Comparison of ENCODE assay signal across 22 cellular contexts in genomic region chr20:59858425-59858824, GRCh38.
DNase-seq lines count a peak whose midpoint lies in the region; ATAC-seq, FAIRE-seq and TF ChIP-seq lines count a peak whose summit lies in the region.
"Had no signal": no experiment of that assay in that cellular context is flagged by ENCODE, and none has a peak within 500 bp of the region (broad histone marks: within the 10 kb centered on the region; RNA-seq: fewer than 3 reads in every experiment).

No MANE protein-coding gene starts in this region.

- POLR2A ChIA-PET in A549 (lab: Yijun Ruan, JAX): no interaction called here
- POLR2A ChIA-PET in K562 (lab: Yijun Ruan, JAX): no interaction called here

- intact Hi-C loops in K562 (cut with micrococcal nuclease): no loop called here
- intact Hi-C loops in sciatic nerve (cut with DNase I): no loop called here

- CTCF ChIA-PET in A549 (lab: Yijun Ruan, JAX): no interaction called here
- CTCF ChIA-PET in K562 (lab: Yijun Ruan, JAX; ENCODE audit: low intra/inter-chr PET ratio): no interaction called here

- TF ChIP-seq POLR2A in A549 (IDR thresholded peaks at IDR 0.05; ENCODE audit: low read length) (no peak), K562 (conservative IDR thresholded peaks at IDR 0.05) (no peak)

- H3K4me3 ChIP-seq in A549 (no peak overlapping the region), K562 (no peak overlapping the region)
- H3K4me3 ChIP-seq: BLaER1 had no signal

- FAIRE-seq in A549 (lab: Jason Lieb, UNC) (no peak), K562 (lab: Jason Lieb, UNC) (no peak)
- FAIRE-seq: D721Med, G401.6, GM12891, GM19239 had no signal

- H3K9me3 ChIP-seq in A549: no peaks in the 10 kb centered on the region
- no peaks in the 10 kb centered on the region for H3K9me3 ChIP-seq in K562 (replicated peaks; ENCODE audit: control insufficient read depth, insufficient read depth, low read depth, low read length)
- H3K9me3 ChIP-seq: BE2C had no signal

- H3K4me1 ChIP-seq in A549: no peaks in the 10 kb centered on the region
- no peaks in the 10 kb centered on the region for H3K4me1 ChIP-seq in K562 (replicated peaks in 1 of 2; ENCODE audit: control insufficient read depth in 2 of 2, insufficient read depth in 2 of 2, low read length in 2 of 2)
- H3K4me1 ChIP-seq: BE2C, BLaER1 had no signal

- H3K4me2 ChIP-seq in A549: no peak overlapping the region
- no peak overlapping the region for H3K4me2 ChIP-seq in K562 (ENCODE audit: insufficient read depth, low read length)
- H3K4me2 ChIP-seq: BLaER1 had no signal

- H3K27me3 ChIP-seq in K562 (ENCODE audit: control insufficient read depth in 2 of 2, insufficient read depth in 2 of 2, low read length in 2 of 2): no peaks in the 10 kb centered on the region
- H3K27me3 ChIP-seq: BLaER1 had no signal

- in situ Hi-C loops in K562 (cut with MboI): no loop called here

- WGBS in A549 (ENCODE audit: missing lambda C conversion rate): 48% methylated on average over 5 of the region's 5 CpGs
- 4% methylated on average over 5 of the region's 5 CpGs for WGBS in K562 (ENCODE audit: insufficient coverage, low coverage, missing lambda C conversion rate)

- TF ChIP-seq EP300 in A549 (IDR thresholded peaks at IDR 0.05) (no peak), K562 (IDR thresholded peaks at IDR 0.05; ENCODE audit: low read length) (no peak)

- BruUV-seq in K562 (replicated peaks; lab: Mats Ljungman, UMichigan): no TSS peak

- H3K9me1 ChIP-seq in K562 (ENCODE audit: control insufficient read depth, insufficient read depth, low read length): no peaks in the 10 kb centered on the region

- H3K36me3 ChIP-seq in K562 (ENCODE audit: control insufficient read depth, insufficient read depth, low read length): no peaks in the 10 kb centered on the region
- H3K36me3 ChIP-seq: BE2C had no signal

- no peak for TF ChIP-seq RAD21 in A549 (conservative IDR thresholded peaks at IDR 0.05 in 1 of 2, IDR thresholded peaks at IDR 0.05 in 1 of 2)
- no peak for TF ChIP-seq RAD21 in K562 (CRISPR knock-in tag; conservative IDR thresholded peaks at IDR 0.05 in 1 of 2, IDR thresholded peaks at IDR 0.05 in 1 of 2)

- no peak overlapping the region for H3K9ac ChIP-seq in K562 (ENCODE audit: insufficient read depth in 1 of 2, low read depth in 2 of 2, low read length in 2 of 2)
- H3K9ac ChIP-seq: BLaER1 had no signal

- ATAC-seq in A549 (no peak), K562 (no peak), sciatic nerve (no peak)

- no peaks in the 10 kb centered on the region for H4K20me1 ChIP-seq in K562 (replicated peaks; ENCODE audit: control insufficient read depth, insufficient read depth, low read length)

- DNase-seq in NCI-H82 (lab: John Stamatoyannopoulos, UW): peak; percentile 12
- no peak for DNase-seq in NCI-H82 treated with DMSO at 0.1 percent for 48 hours (lab: John Stamatoyannopoulos, UW; ENCODE audit: unreplicated experiment)
- no peak for DNase-seq in A549 (ENCODE audit: low read depth in 1 of 2, low spot score in 1 of 2)
- DNase-seq in K562 (ENCODE audit: extremely low read depth in 1 of 4, low spot score in 3 of 4): no peak
- DNase-seq in sciatic nerve (ENCODE audit: low spot score): no peak
- no peak for DNase-seq in NOMO-1 (lab: John Stamatoyannopoulos, UW; ENCODE audit: unreplicated experiment in 2 of 2)
- DNase-seq: ACHN; BE2C; C1 segment of cervical spinal cord; Calu3; CD4-positive, alpha-beta memory T cell; CD4-positive, CD25-positive, alpha-beta regulatory T cell; CD8-positive, alpha-beta memory T cell; COR-L47; DMS79 treated with DMSO at 0.1 percent for 48 hours; GF-D8 had no signal

- no peak overlapping the region for H3K27ac ChIP-seq in A549
- H3K27ac ChIP-seq in K562 (ENCODE audit: extremely low read depth, low read depth, low read length): no peak overlapping the region
- H3K27ac ChIP-seq: 22Rv1, BLaER1 had no signal

- TF ChIP-seq CTCF in A549 (IDR thresholded peaks at IDR 0.05): no peak
- no peak for TF ChIP-seq CTCF in K562 (IDR thresholded peaks at IDR 0.05 in 2 of 3, conservative IDR thresholded peaks at IDR 0.05 in 1 of 3; ENCODE audit: insufficient read depth in 2 of 3, low read depth in 1 of 3, low read length in 3 of 3)

- H3K79me2 ChIP-seq in K562 (ENCODE audit: control insufficient read depth, insufficient read depth, low read length): no peaks in the 10 kb centered on the region

- no peak overlapping the region for H2AFZ ChIP-seq in K562 (ENCODE audit: low read depth, low read length)

TF ChIP-seq in A549, 52 proteins besides CTCF, POLR2A, EP300 and RAD21:
- TF ChIP-seq ZC3H11A (IDR thresholded peaks at IDR 0.05) (no peak), MAFK (IDR thresholded peaks at IDR 0.05; ENCODE audit: partially characterized antibody) (peak; percentile 62)

TF ChIP-seq in K562, 482 proteins besides CTCF, POLR2A, EP300 and RAD21:
- TF ChIP-seq ZNF316 (IDR thresholded peaks at IDR 0.05): peak; percentile 39; the same call in 1 of the 2 replicates
- no peak for TF ChIP-seq NKRF (IDR thresholded peaks at IDR 0.05; ENCODE audit: borderline replicate concordance)
- no peak for TF ChIP-seq NFATC3 (IDR thresholded peaks at IDR 0.05)
- TF ChIP-seq ZNF57 (CRISPR knock-in tag; IDR thresholded peaks at IDR 0.05): no peak
- peak; percentile 31; the same call in 1 of the 2 replicates for TF ChIP-seq C11orf30 (IDR thresholded peaks at IDR 0.05; ENCODE audit: low read depth)
- no peak for TF ChIP-seq TEAD4 (IDR thresholded peaks at IDR 0.05; ENCODE audit: low read length)
- no peak for TF ChIP-seq TEAD4 (CRISPR knock-in tag; IDR thresholded peaks at IDR 0.05; ENCODE audit: borderline replicate concordance)
